ENCODE assay signal across 8 cellular contexts in the genomic region with DNA sequence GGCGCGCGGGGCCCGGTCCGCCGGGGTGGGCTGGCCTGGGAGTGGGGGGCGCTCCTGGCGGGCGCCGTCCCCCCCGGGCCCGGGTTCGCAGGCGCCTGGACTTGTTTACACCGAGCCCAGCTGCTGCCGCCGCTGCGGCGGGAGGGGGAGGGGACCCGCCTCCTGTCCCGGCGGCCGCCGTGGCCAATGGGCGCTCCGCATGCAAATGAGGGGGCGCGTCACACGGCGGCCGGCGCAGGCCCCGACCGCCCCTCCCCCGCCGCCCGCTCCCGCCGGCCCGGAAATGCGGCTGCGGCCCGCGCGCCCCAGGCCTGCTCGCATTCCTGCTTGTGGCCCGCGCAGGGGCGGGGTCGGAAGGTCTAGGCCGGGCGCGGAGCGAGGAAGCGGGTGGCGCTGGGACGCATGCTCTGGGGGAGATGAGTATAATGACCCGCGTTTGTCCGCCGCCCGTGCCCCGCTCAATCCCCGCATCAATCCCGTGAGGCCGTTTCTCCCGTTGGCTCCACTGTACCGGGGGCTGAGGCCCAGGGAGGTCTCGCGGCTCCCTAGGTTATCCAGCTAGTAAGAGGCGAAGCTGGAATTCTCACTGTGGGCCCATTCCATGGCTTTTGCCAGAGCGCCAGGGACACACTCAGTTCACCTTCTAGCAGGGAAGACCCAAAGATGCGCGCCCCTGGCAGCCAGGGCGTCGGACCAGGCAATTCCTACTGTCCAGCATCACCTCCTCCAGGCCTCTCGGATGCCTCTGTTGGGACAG. TPM values are rescaled to one million over a fixed set of nuclear protein-coding genes. Genes with fewer than 3 reads are reported as not detected.
A peak's percentile ranks its signal among the peaks of the same experiment; 100 is the strongest.
DNase-seq lines count a peak whose midpoint lies in the region; ATAC-seq and TF ChIP-seq lines count a peak whose summit lies in the region.

A gene with protein sequence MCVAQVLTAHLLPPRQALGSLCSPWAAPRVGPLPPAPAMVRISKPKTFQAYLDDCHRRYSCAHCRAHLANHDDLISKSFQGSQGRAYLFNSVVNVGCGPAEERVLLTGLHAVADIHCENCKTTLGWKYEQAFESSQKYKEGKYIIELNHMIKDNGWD (minus strand): TSS at position 109 of the 757 bp plus-strand sequence. CDS start 731 bp downstream, outside the sequence.

- no peaks in the 10 kb centered on the region for H3K27me3 Mint-ChIP-seq in naive thymus-derived CD4-positive, alpha-beta T cell

- peaks cover 4 to 12% (median 7%) of the 10 kb centered on the region in 3 experiments for H3K36me3 ChIP-seq in naive thymus-derived CD4-positive, alpha-beta T cell (ENCODE audit: control insufficient read depth in 2 of 3, insufficient read depth in 3 of 3, low read length in 3 of 3)

- POLR2A ChIA-PET in naive thymus-derived CD4-positive, alpha-beta T cell (lab: Charles Lee): interaction anchor here (0.9 to 10.4 kb wide), 7 partner anchors 10 to 322 kb away, joined by 3 to 216 read pairs (median 8); a partner anchor contains a TSS

- peak; percentile 55 for DNase-seq in AG09309 (ENCODE audit: low read depth)
- peak; percentile 94 for DNase-seq in HuH-7.5 (ENCODE audit: low spot score)
- DNase-seq in RPMI7951 (ENCODE audit: low read depth): peak; percentile 85
- DNase-seq in activated effector memory CD4-positive, alpha-beta T cell treated with Interleukin-2 at 50 U/mL for 16 hours: peak; percentile 86
- peak; percentile 79 for DNase-seq in fibroblast of mammary gland (ENCODE audit: low read depth)
- DNase-seq in naive thymus-derived CD4-positive, alpha-beta T cell: peak; percentile 79 to 92 (median 88)
- DNase-seq in stimulated activated effector memory CD8-positive, alpha-beta T cell treated with anti-CD3 and anti-CD28 coated beads, Interleukin-12 subunit alpha, Interleukin-12 subunit beta, amount 100 ng/mL, for 72 hours (ENCODE audit: low spot score in 2 of 2): peak; percentile 83 to 87

- peak; percentile 68 for TF ChIP-seq POLR2A in GM19193 (IDR thresholded peaks at IDR 0.05; ENCODE audit: extremely low read depth, insufficient read depth, insufficient read length)

- H3K4me3 ChIP-seq in AG09309 (ENCODE audit: control insufficient read depth, low read depth, low read length): peak within 1 kb of the TSS; percentile 74
- H3K4me3 ChIP-seq in fibroblast of mammary gland (ENCODE audit: control insufficient read depth, low read depth, low read length): peak within 1 kb of the TSS; percentile 48
- H3K4me3 ChIP-seq in naive thymus-derived CD4-positive, alpha-beta T cell (ENCODE audit: low read length): peak within 1 kb of the TSS; percentile 76

- peak within 1 kb of the TSS; percentile 90 to 96 (median 94) for H3K27ac Mint-ChIP-seq in naive thymus-derived CD4-positive, alpha-beta T cell
- peak within 1 kb of the TSS; percentile 93 for H3K27ac Mint-ChIP-seq in stimulated activated effector memory CD8-positive, alpha-beta T cell treated with anti-CD3 and anti-CD28 coated beads, Interleukin-12 subunit alpha, Interleukin-12 subunit beta, amount 100 ng/mL, for 72 hours

- TF ChIP-seq CTCF in AG09309 (IDR thresholded peaks at IDR 0.05; ENCODE audit: control insufficient read depth, insufficient read depth, low read depth, low read length, missing control alignments): no peak
- no peak for TF ChIP-seq CTCF in fibroblast of mammary gland (conservative IDR thresholded peaks at IDR 0.05; ENCODE audit: control insufficient read depth, insufficient read depth, low read depth, low read length)

- H3K4me1 Mint-ChIP-seq in naive thymus-derived CD4-positive, alpha-beta T cell: peaks cover 27 to 46% (median 37%) of the 10 kb centered on the region in 7 donors
- H3K4me1 Mint-ChIP-seq in stimulated activated effector memory CD8-positive, alpha-beta T cell treated with anti-CD3 and anti-CD28 coated beads, Interleukin-12 subunit alpha, Interleukin-12 subunit beta, amount 100 ng/mL, for 72 hours: peaks cover 47% of the 10 kb centered on the region

- CTCF ChIA-PET in naive thymus-derived CD4-positive, alpha-beta T cell (lab: Charles Lee): interaction anchor here (0.6 kb wide), 1 partner anchor 83 kb away, joined by 3 read pairs; no protein-coding TSS in a partner anchor

- peaks cover 0 to 43% (median 23%) of the 10 kb centered on the region in 11 donors for H3K9me3 Mint-ChIP-seq in naive thymus-derived CD4-positive, alpha-beta T cell
- peaks cover 7% of the 10 kb centered on the region for H3K9me3 Mint-ChIP-seq in stimulated activated effector memory CD8-positive, alpha-beta T cell treated with anti-CD3 and anti-CD28 coated beads, Interleukin-12 subunit alpha, Interleukin-12 subunit beta, amount 100 ng/mL, for 72 hours

- H3K9me3 ChIP-seq in naive thymus-derived CD4-positive, alpha-beta T cell (ENCODE audit: control insufficient read depth in 2 of 3, low read length in 3 of 3): peaks cover 4 to 27% (median 5%) of the 10 kb centered on the region in 3 experiments

- ATAC-seq in naive thymus-derived CD4-positive, alpha-beta T cell: peak; percentile 77
- ATAC-seq in stimulated activated effector memory CD8-positive, alpha-beta T cell treated with anti-CD3 and anti-CD28 coated beads, Interleukin-12 subunit alpha, Interleukin-12 subunit beta, amount 100 ng/mL, for 72 hours: peak; percentile 68

- peak within 1 kb of the TSS; percentile 78 for H3K27ac ChIP-seq in naive thymus-derived CD4-positive, alpha-beta T cell (ENCODE audit: low read depth, low read length)

- no peaks in the 10 kb centered on the region for H3K27me3 ChIP-seq in naive thymus-derived CD4-positive, alpha-beta T cell (ENCODE audit: control insufficient read depth in 2 of 2, insufficient read depth in 2 of 2, low read length in 2 of 2)

- peaks cover 8 to 43% (median 32%) of the 10 kb centered on the region in 5 donors for H3K36me3 Mint-ChIP-seq in naive thymus-derived CD4-positive, alpha-beta T cell
- peaks cover 37% of the 10 kb centered on the region for H3K36me3 Mint-ChIP-seq in stimulated activated effector memory CD8-positive, alpha-beta T cell treated with anti-CD3 and anti-CD28 coated beads, Interleukin-12 subunit alpha, Interleukin-12 subunit beta, amount 100 ng/mL, for 72 hours

- peaks cover 30 to 34% of the 10 kb centered on the region in 2 donors for H3K4me1 ChIP-seq in naive thymus-derived CD4-positive, alpha-beta T cell (ENCODE audit: control insufficient read depth in 2 of 2, insufficient read depth in 2 of 2, low read length in 2 of 2)

- intact Hi-C loops in naive thymus-derived CD4-positive, alpha-beta T cell (cut with micrococcal nuclease): loop anchor here (1.0 to 10.0 kb wide), 10 partner anchors 21 to 599 kb away; a partner anchor contains a TSS

- H3K4me3 Mint-ChIP-seq in naive thymus-derived CD4-positive, alpha-beta T cell: peak within 1 kb of the TSS; percentile 80 to 96 (median 90)
- peak within 1 kb of the TSS; percentile 92 for H3K4me3 Mint-ChIP-seq in stimulated activated effector memory CD8-positive, alpha-beta T cell treated with anti-CD3 and anti-CD28 coated beads, Interleukin-12 subunit alpha, Interleukin-12 subunit beta, amount 100 ng/mL, for 72 hours

RNA-seq across cellular contexts. Expression of the gene that starts here (rescaled TPM):
- total RNA-seq in RPMI7951 (2014; rRNA removed; shearing (Covaris generic)): 13.2 and 14.9 TPM in 2 replicates
- total RNA-seq in naive thymus-derived CD4-positive, alpha-beta T cell: 100 to 1,000 TPM in 3 of 5 experiments, 10 to 100 TPM in 2; 50.5 to 260 (median 130) TPM
- polyA plus RNA-seq in naive thymus-derived CD4-positive, alpha-beta T cell: 100 to 1,000 TPM; 242 to 308 TPM

Comparison
In these comparisons a context has a peak if more than half of its experiments do, and no peak if none do; other contexts are left out.
1. Peak in every context shown above with its lines: DNase-seq, ATAC-seq, H3K4me3 ChIP-seq and H3K27ac ChIP-seq.